Comparison of ENCODE assay signal across 8 cellular contexts in the genomic region with DNA sequence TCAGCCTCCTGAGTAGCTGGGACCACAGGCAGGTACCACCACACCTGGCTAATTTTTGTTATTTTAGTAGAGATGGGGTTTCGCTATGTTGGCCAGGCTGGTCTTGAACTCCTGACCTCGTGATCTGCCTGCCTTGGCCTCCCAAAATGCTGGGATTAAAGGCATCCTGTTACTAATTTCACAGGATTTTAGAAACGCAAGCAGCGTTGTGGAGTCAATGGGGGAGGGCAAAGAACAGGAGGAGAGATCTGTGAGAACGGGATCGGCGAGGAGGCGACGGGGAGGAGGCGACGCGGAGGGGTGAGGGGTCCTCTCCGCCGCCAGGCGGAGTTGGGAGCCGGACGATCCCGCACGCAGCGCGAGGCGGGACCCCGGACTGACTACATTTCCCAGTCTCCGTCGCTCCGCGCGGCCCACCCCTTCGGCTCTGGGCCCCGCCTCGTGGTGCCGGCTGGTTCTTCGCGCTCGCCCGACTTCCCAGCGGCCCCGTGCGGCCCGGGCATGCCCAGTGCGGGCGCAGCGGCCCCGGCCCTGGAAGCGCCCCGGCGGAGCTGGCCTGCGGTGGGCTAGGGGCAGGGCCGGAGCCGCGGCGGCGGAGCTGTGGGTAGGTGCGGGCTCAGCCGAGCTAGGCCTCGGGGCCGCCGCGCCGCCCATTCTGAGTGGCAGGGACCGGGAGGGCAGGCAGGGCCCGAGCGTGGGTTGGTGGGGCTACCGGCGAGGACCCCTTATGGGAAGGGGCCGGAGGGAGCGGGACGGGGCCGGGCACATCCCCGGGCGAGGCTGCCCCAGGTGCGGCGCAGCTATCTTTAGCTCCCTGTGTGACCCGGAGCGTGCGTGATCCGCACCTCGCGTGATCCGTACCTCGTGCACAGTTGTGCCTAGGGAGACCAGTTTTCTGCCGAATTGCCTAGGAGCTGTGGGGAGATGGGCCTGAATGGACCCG. TPM values are rescaled to one million over a fixed set of nuclear protein-coding genes. Genes with fewer than 3 reads are reported as not detected.
DNase-seq lines count a peak whose midpoint lies in the region; ATAC-seq and TF ChIP-seq lines count a peak whose summit lies in the region.

A gene (plus strand): TSS at position 508 of the 943 bp plus-strand sequence. CDS start 3,051 bp downstream, outside the sequence.

- H2AFZ ChIP-seq in SK-N-SH (ENCODE audit: low read depth) = peak within 1 kb of the TSS; percentile 99

- H3K27me3 ChIP-seq in SK-N-SH (ENCODE audit: insufficient read depth) = no peaks in the 10 kb centered on the region
- no peaks in the 10 kb centered on the region for H3K27me3 ChIP-seq in testis

- H3K9me3 Mint-ChIP-seq in HFFc6 = no peaks in the 10 kb centered on the region
- H3K9me3 Mint-ChIP-seq in activated naive CD4-positive, alpha-beta T cell treated with anti-CD3 and anti-CD28 coated beads, Interleukin-2, amount 50 U/mL, for 24 hours = no peaks in the 10 kb centered on the region

- no peak for TF ChIP-seq EP300 in SK-N-SH (IDR thresholded peaks at IDR 0.05; ENCODE audit: borderline replicate concordance in 1 of 2, low read depth in 1 of 2, low read length in 1 of 2)

- H3K27ac ChIP-seq in SK-N-SH (ENCODE audit: low read depth in 2 of 2, low read length in 1 of 2) = peak within 1 kb of the TSS; percentile 58 to 77
- H3K27ac ChIP-seq in testis = peak within 1 kb of the TSS; percentile 81 to 85

- POLR2A ChIA-PET in GM10248 (lab: Yijun Ruan, JAX) (interaction anchor here (1.0 kb wide), 1 partner anchor 23 kb away, joined by 3 read pairs; a partner anchor contains a TSS), SK-N-SH (lab: Yijun Ruan, JAX) (interaction anchor here (0.6 to 1.5 kb wide), 2 partner anchors 23 to 88 kb away, joined by 3 to 10 read pairs; a partner anchor contains a TSS)

- H3K27ac Mint-ChIP-seq in HFFc6 = peak within 1 kb of the TSS; percentile 85
- peak within 1 kb of the TSS; percentile 96 for H3K27ac Mint-ChIP-seq in activated naive CD4-positive, alpha-beta T cell treated with anti-CD3 and anti-CD28 coated beads, Interleukin-2, amount 50 U/mL, for 24 hours

- no peak for TF ChIP-seq POLR2A in testis (IDR thresholded peaks at IDR 0.05)

- CTCF ChIA-PET in GM10248 (lab: Yijun Ruan, JAX) = interaction anchor here (0.6 to 3.8 kb wide), 20 partner anchors 9 to 306 kb away, joined by 3 to 34 read pairs (median 4); a partner anchor contains a TSS
- CTCF ChIA-PET in SK-N-SH (lab: Yijun Ruan, JAX) = interaction anchor here (0.7 to 1.9 kb wide), 17 partner anchors 9 to 1836 kb away, joined by 3 to 6 read pairs (median 3); a partner anchor contains a TSS

- H3K27me3 Mint-ChIP-seq in HFFc6 (ENCODE audit: insufficient read depth) = peaks cover 2% of the 10 kb centered on the region
- H3K27me3 Mint-ChIP-seq in activated naive CD4-positive, alpha-beta T cell treated with anti-CD3 and anti-CD28 coated beads, Interleukin-2, amount 50 U/mL, for 24 hours = no peaks in the 10 kb centered on the region

- peak; percentile 97 for ATAC-seq in omental fat pad (ENCODE audit: low FRiP score)

- no peaks in the 10 kb centered on the region for H3K9me2 ChIP-seq in SK-N-SH

- H3K4me3 Mint-ChIP-seq in HFFc6 = peak within 1 kb of the TSS; percentile 94
- peak within 1 kb of the TSS; percentile 95 for H3K4me3 Mint-ChIP-seq in activated naive CD4-positive, alpha-beta T cell treated with anti-CD3 and anti-CD28 coated beads, Interleukin-2, amount 50 U/mL, for 24 hours

- peak within 1 kb of the TSS; percentile 79 to 89 for H3K4me3 ChIP-seq in SK-N-SH (ENCODE audit: low read depth in 2 of 2, low read length in 1 of 2)
- H3K4me3 ChIP-seq in testis = peak within 1 kb of the TSS; percentile 90 to 94

- TF ChIP-seq CTCF in GM10248 (IDR thresholded peaks at IDR 0.05; ENCODE audit: control extremely low read depth, extremely low read depth, low read depth, missing control alignments) = peak; percentile 46
- peak; percentile 80 for TF ChIP-seq CTCF in HFFc6 (IDR thresholded peaks at IDR 0.05)
- peak; percentile 65 for TF ChIP-seq CTCF in SK-N-SH (IDR thresholded peaks at IDR 0.05)
- peak in 1 of 3 donors; percentile 7 for TF ChIP-seq CTCF in omental fat pad (IDR thresholded peaks at IDR 0.05)
- TF ChIP-seq CTCF in testis (IDR thresholded peaks at IDR 0.05) = peak; percentile 43 to 66 (median 66)

- H3K36me3 ChIP-seq in SK-N-SH (replicated peaks in 1 of 2; ENCODE audit: control insufficient read depth in 1 of 2, insufficient read depth in 2 of 2, low read length in 1 of 2) = peaks cover 11 to 27% of the 10 kb centered on the region in 2 experiments
- H3K36me3 ChIP-seq in testis (ENCODE audit: low read depth, missing control alignments) = no peaks in the 10 kb centered on the region

- intact Hi-C loops in testis (cut with DNase I; ENCODE audit: low total_unique reads) = no loop called here

- peaks cover 39% of the 10 kb centered on the region for H3K79me2 ChIP-seq in SK-N-SH (ENCODE audit: insufficient read depth)

- TF ChIP-seq RAD21 in SK-N-SH (IDR thresholded peaks at IDR 0.05; ENCODE audit: low read length) = peak; percentile 52

- H4K20me1 ChIP-seq in SK-N-SH (ENCODE audit: insufficient read depth) = no peaks in the 10 kb centered on the region

- DNase-seq in GM10248 (ENCODE audit: extremely low spot score) (peak; percentile 92), HFFc6 (peak; percentile 85), NAMALWA (ENCODE audit: low spot score) (peak; percentile 92), SK-N-SH (peak; percentile 96), glomerular endothelial cell (ENCODE audit: extremely low read depth, low read depth, low spot score) (no peak), omental fat pad (ENCODE audit: low spot score) (peak; percentile 57), testis (peak; percentile 93)

- peaks cover 10 to 11% of the 10 kb centered on the region in 2 experiments; a peak in 3 of 4 replicates for H3K4me1 ChIP-seq in SK-N-SH (ENCODE audit: control insufficient read depth in 1 of 2, insufficient read depth in 2 of 2, low read depth in 1 of 2, low read length in 1 of 2)
- peaks cover 13% of the 10 kb centered on the region for H3K4me1 ChIP-seq in testis

- no peaks in the 10 kb centered on the region for H3F3A ChIP-seq in SK-N-SH (replicated peaks; ENCODE audit: insufficient read depth)

- H3K9ac ChIP-seq in SK-N-SH = peak within 1 kb of the TSS; percentile 87

- peaks cover 5% of the 10 kb centered on the region; the same call in 1 of the 2 replicates for H3K36me3 Mint-ChIP-seq in HFFc6 (ENCODE audit: low read depth)
- H3K36me3 Mint-ChIP-seq in activated naive CD4-positive, alpha-beta T cell treated with anti-CD3 and anti-CD28 coated beads, Interleukin-2, amount 50 U/mL, for 24 hours = peaks cover 8% of the 10 kb centered on the region

- H3K4me1 Mint-ChIP-seq in HFFc6 (ENCODE audit: low read depth) = peaks cover 21% of the 10 kb centered on the region
- H3K4me1 Mint-ChIP-seq in activated naive CD4-positive, alpha-beta T cell treated with anti-CD3 and anti-CD28 coated beads, Interleukin-2, amount 50 U/mL, for 24 hours = peaks cover 25% of the 10 kb centered on the region

- no peaks in the 10 kb centered on the region for H3K9me3 ChIP-seq in SK-N-SH
- no peaks in the 10 kb centered on the region for H3K9me3 ChIP-seq in testis

- 3% methylated on average over 11 of the region's 83 CpGs for WGBS in SK-N-SH (ENCODE audit: low lambda C conversion rate)
- 0 to 1% methylated on average over 24 to 53 of the region's 83 CpGs for WGBS in testis, 2 donors

- peak within 1 kb of the TSS; percentile 85 for H3K4me2 ChIP-seq in SK-N-SH

TF ChIP-seq in SK-N-SH, 30 proteins besides CTCF, POLR2A, EP300 and RAD21 (continues in another document):
- TF ChIP-seq, protein P1, sequence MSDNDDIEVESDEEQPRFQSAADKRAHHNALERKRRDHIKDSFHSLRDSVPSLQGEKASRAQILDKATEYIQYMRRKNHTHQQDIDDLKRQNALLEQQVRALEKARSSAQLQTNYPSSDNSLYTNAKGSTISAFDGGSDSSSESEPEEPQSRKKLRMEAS (IDR thresholded peaks at IDR 0.05; ENCODE audit: low read depth) = peak; percentile 51
- TF ChIP-seq, protein P2, sequence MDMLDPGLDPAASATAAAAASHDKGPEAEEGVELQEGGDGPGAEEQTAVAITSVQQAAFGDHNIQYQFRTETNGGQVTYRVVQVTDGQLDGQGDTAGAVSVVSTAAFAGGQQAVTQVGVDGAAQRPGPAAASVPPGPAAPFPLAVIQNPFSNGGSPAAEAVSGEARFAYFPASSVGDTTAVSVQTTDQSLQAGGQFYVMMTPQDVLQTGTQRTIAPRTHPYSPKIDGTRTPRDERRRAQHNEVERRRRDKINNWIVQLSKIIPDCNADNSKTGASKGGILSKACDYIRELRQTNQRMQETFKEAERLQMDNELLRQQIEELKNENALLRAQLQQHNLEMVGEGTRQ (IDR thresholded peaks at IDR 0.05; ENCODE audit: borderline replicate concordance, low read depth, low read length) = no peak
- TF ChIP-seq FOXM1 (IDR thresholded peaks at IDR 0.05; ENCODE audit: low read depth) = no peak
- TF ChIP-seq MXI1 (IDR thresholded peaks at IDR 0.05; ENCODE audit: low read depth, low read length) = peak; percentile 84
- TF ChIP-seq TAF1 (IDR thresholded peaks at IDR 0.05; ENCODE audit: borderline replicate concordance, low read depth, low read length) = peak; percentile 31; the same call in 1 of the 2 replicates
- TF ChIP-seq FOSL2 (IDR thresholded peaks at IDR 0.05; ENCODE audit: borderline replicate concordance, low read depth) = no peak
- TF ChIP-seq, protein P3, sequence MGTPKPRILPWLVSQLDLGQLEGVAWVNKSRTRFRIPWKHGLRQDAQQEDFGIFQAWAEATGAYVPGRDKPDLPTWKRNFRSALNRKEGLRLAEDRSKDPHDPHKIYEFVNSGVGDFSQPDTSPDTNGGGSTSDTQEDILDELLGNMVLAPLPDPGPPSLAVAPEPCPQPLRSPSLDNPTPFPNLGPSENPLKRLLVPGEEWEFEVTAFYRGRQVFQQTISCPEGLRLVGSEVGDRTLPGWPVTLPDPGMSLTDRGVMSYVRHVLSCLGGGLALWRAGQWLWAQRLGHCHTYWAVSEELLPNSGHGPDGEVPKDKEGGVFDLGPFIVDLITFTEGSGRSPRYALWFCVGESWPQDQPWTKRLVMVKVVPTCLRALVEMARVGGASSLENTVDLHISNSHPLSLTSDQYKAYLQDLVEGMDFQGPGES (IDR thresholded peaks at IDR 0.05; ENCODE audit: low read depth, low read length) = no peak
- peak; percentile 67; the same call in 1 of the 2 replicates for TF ChIP-seq POLR2AphosphoS5 (IDR thresholded peaks at IDR 0.05; ENCODE audit: low read depth, low read length)

RNA-seq across cellular contexts. Expression of the gene that starts here (rescaled TPM):
- total RNA-seq in HFFc6 (2021; fragmentation: NEBNext Ultra II Directional; extraction: Animal tissue kit (Norgen Biotek cat#: 25700)) = 10 to 100 TPM; 73.8 to 92.1 (median 86.0) TPM
- 85.5 and 104 TPM in 2 replicates for polyA plus RNA-seq in SK-N-SH (2012; rRNA removed)
- polyA plus RNA-seq in SK-N-SH (2012; cell fraction: cytosol; rRNA removed) = 119 and 123 TPM in 2 replicates
- polyA plus RNA-seq in SK-N-SH (2012; cell fraction: nucleus; rRNA removed) = 18.1 and 29.0 TPM in 2 replicates
- total RNA-seq in glomerular endothelial cell = 128 and 189 TPM in 2 replicates
- total RNA-seq in omental fat pad = 100 to 1,000 TPM in 1 of 4 donors, 10 to 100 TPM in 3; 68.6 to 116 (median 85.5) TPM
- total RNA-seq in testis = 10 to 100 TPM; 35.6 to 36.8 TPM
- polyA plus RNA-seq in testis (ENCODE audit: insufficient read depth, low read depth, low replicate concordance) = 91.2 TPM
